Comparison of ENCODE assay signal across 33 cellular contexts in the genomic region with DNA sequence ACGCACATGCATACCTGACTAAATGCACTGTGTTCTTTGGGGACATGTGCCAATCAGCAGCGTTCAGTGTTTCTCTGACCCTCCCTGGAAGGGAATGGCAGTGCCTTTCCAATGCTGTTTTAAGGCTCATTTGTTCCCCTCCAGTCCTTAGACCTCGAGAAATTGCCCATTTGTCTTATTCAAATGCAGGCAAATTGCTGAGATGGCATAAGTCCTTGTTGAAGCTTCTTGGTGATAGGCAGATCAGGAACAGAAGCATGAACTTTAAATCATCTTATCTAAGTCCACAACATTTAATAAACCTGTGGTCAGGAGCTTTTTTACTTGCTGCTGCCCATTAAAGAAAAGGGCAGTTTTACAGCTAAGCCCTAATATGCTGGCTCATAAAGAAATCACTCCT.
"Had no signal": no experiment of that assay in that cellular context is flagged by ENCODE, and none has a peak within 500 bp of the region (broad histone marks: within the 10 kb centered on the region; RNA-seq: fewer than 3 reads in every experiment).

No MANE protein-coding gene starts in this region.

- H3K4me3 Mint-ChIP-seq: activated CD4-positive, alpha-beta memory T cell treated with anti-CD3 and anti-CD28 coated beads for 36 hours; activated CD4-positive, alpha-beta T cell treated with anti-CD3 and anti-CD28 coated beads for 36 hours; activated CD4-positive, alpha-beta T cell treated with anti-CD3 and anti-CD28 coated beads, Interleukin-2, amount 10 ng/mL, durations not matched to agents 24 days and 14 days; activated CD8-positive, alpha-beta memory T cell treated with anti-CD3 and anti-CD28 coated beads, Interleukin-2, amount 10 ng/mL, durations not matched to agents 7 days and 5 days; activated CD8-positive, alpha-beta T cell treated with anti-CD3 and anti-CD28 coated beads, Interleukin-2, amount 10 ng/mL, durations not matched to agents 7 days and 5 days; activated naive CD4-positive, alpha-beta T cell treated with anti-CD3 and anti-CD28 coated beads for 36 hours; activated naive CD4-positive, alpha-beta T cell treated with anti-CD3 and anti-CD28 coated beads, Interleukin-2, amount 50 U/mL, for 24 hours; activated naive CD8-positive, alpha-beta T cell treated with anti-CD3 and anti-CD28 coated beads for 36 hours; activated naive CD8-positive, alpha-beta T cell treated with anti-CD3 and anti-CD28 coated beads, Interleukin-2, amount 50 U/mL, for 24 hours; activated T-helper 1 cell treated with anti-CD3 and anti-CD28 coated beads, Interleukin-12 subunit alpha, Interleukin-12 subunit beta, Interleukin-2, Interleukin-4 antibody, amounts not matched to agents 30 ng/mL and 10 ng/mL and 1 ng/mL, durations not matched to agents 14 hours and 24 hours and 36 hours had no signal

- H3K27ac ChIP-seq: adrenal gland, body of pancreas, cardiac muscle cell, colonic mucosa, heart left ventricle had no signal

- H3K9me3 Mint-ChIP-seq: activated CD4-positive, alpha-beta memory T cell treated with anti-CD3 and anti-CD28 coated beads for 36 hours; activated CD4-positive, alpha-beta T cell treated with anti-CD3 and anti-CD28 coated beads, Interleukin-2, amount 10 ng/mL, durations not matched to agents 24 days and 14 days; activated naive CD4-positive, alpha-beta T cell treated with anti-CD3 and anti-CD28 coated beads for 36 hours; activated naive CD4-positive, alpha-beta T cell treated with anti-CD3 and anti-CD28 coated beads, Interleukin-2, amount 50 U/mL, for 24 hours; activated naive CD8-positive, alpha-beta T cell treated with anti-CD3 and anti-CD28 coated beads for 36 hours; activated naive CD8-positive, alpha-beta T cell treated with anti-CD3 and anti-CD28 coated beads, Interleukin-2, amount 50 U/mL, for 24 hours; activated T-helper 1 cell treated with anti-CD3 and anti-CD28 coated beads, Interleukin-12 subunit alpha, Interleukin-12 subunit beta, Interleukin-2, Interleukin-4 antibody, amounts not matched to agents 30 ng/mL and 10 ng/mL and 1 ng/mL, durations not matched to agents 14 hours and 24 hours and 36 hours; activated T-helper 2 cell treated with anti-CD3 and anti-CD28 coated beads, Interferon-gamma antibody, Interleukin-2, Interleukin-4, amounts not matched to agents 10 μg/mL and 5 μg/mL and 100 μg/mL, durations not matched to agents 14 hours and 24 hours and 36 hours had no signal

- H3K4me3 ChIP-seq: adrenal gland, body of pancreas, cardiac muscle cell, colonic mucosa, heart left ventricle had no signal

- FAIRE-seq: endometrium, frontal cortex had no signal

- H3K36me3 ChIP-seq: adrenal gland, cardiac muscle cell, colonic mucosa, heart left ventricle had no signal

- H3K27ac Mint-ChIP-seq: activated CD4-positive, alpha-beta memory T cell treated with anti-CD3 and anti-CD28 coated beads for 36 hours; activated CD4-positive, alpha-beta T cell treated with anti-CD3 and anti-CD28 coated beads for 36 hours; activated CD4-positive, alpha-beta T cell treated with anti-CD3 and anti-CD28 coated beads, Interleukin-2, amount 10 ng/mL, durations not matched to agents 24 days and 14 days; activated CD8-positive, alpha-beta memory T cell treated with anti-CD3 and anti-CD28 coated beads, Interleukin-2, amount 10 ng/mL, durations not matched to agents 7 days and 5 days; activated CD8-positive, alpha-beta T cell treated with anti-CD3 and anti-CD28 coated beads, Interleukin-2, amount 10 ng/mL, durations not matched to agents 7 days and 5 days; activated naive CD4-positive, alpha-beta T cell treated with anti-CD3 and anti-CD28 coated beads for 36 hours; activated naive CD4-positive, alpha-beta T cell treated with anti-CD3 and anti-CD28 coated beads, Interleukin-2, amount 50 U/mL, for 24 hours; activated naive CD8-positive, alpha-beta T cell treated with anti-CD3 and anti-CD28 coated beads for 36 hours; activated naive CD8-positive, alpha-beta T cell treated with anti-CD3 and anti-CD28 coated beads, Interleukin-2, amount 50 U/mL, for 24 hours; activated T-helper 1 cell treated with anti-CD3 and anti-CD28 coated beads, Interleukin-12 subunit alpha, Interleukin-12 subunit beta, Interleukin-2, Interleukin-4 antibody, amounts not matched to agents 30 ng/mL and 10 ng/mL and 1 ng/mL, durations not matched to agents 14 hours and 24 hours and 36 hours; activated T-helper 2 cell treated with anti-CD3 and anti-CD28 coated beads, Interferon-gamma antibody, Interleukin-2, Interleukin-4, amounts not matched to agents 10 μg/mL and 5 μg/mL and 100 μg/mL, durations not matched to agents 14 hours and 24 hours and 36 hours had no signal

- H3K4me1 ChIP-seq: adrenal gland, body of pancreas, colonic mucosa, heart left ventricle had no signal

- H3K36me3 Mint-ChIP-seq: activated CD4-positive, alpha-beta memory T cell treated with anti-CD3 and anti-CD28 coated beads for 36 hours; activated CD8-positive, alpha-beta memory T cell treated with anti-CD3 and anti-CD28 coated beads, Interleukin-2, amount 10 ng/mL, durations not matched to agents 7 days and 5 days; activated naive CD4-positive, alpha-beta T cell treated with anti-CD3 and anti-CD28 coated beads, Interleukin-2, amount 50 U/mL, for 24 hours; activated naive CD8-positive, alpha-beta T cell treated with anti-CD3 and anti-CD28 coated beads for 36 hours had no signal

- DNase-seq: activated CD4-positive, alpha-beta memory T cell treated with anti-CD3 and anti-CD28 coated beads for 36 hours; activated CD4-positive, alpha-beta T cell treated with anti-CD3 and anti-CD28 coated beads for 36 hours; activated CD4-positive, alpha-beta T cell treated with anti-CD3 and anti-CD28 coated beads, Interleukin-2, amount 10 ng/mL, durations not matched to agents 24 days and 14 days; activated CD4-positive, CD25-positive, alpha-beta regulatory T cell; activated CD4-positive, CD25-positive, alpha-beta regulatory T cell treated with anti-CD3 and anti-CD28 coated beads, Interleukin-2, amount 50 U/mL, for 72 hours; activated CD8-positive, alpha-beta memory T cell treated with anti-CD3 and anti-CD28 coated beads, Interleukin-2, amount 10 ng/mL, durations not matched to agents 7 days and 5 days; activated CD8-positive, alpha-beta memory T cell treated with anti-CD3 and anti-CD28 coated beads, Interleukin-2, amount 50 U/mL, for 4 hours; activated CD8-positive, alpha-beta T cell treated with anti-CD3 and anti-CD28 coated beads, Interleukin-2, amount 10 ng/mL, durations not matched to agents 7 days and 5 days; activated effector memory CD4-positive, alpha-beta T cell treated with anti-CD3 and anti-CD28 coated beads, Interleukin-2, amount 50 U/mL, for 16 hours; activated naive CD4-positive, alpha-beta T cell treated with anti-CD3 and anti-CD28 coated beads for 36 hours; activated naive CD8-positive, alpha-beta T cell treated with anti-CD3 and anti-CD28 coated beads for 36 hours; activated naive CD8-positive, alpha-beta T cell treated with anti-CD3 and anti-CD28 coated beads, Interleukin-2, amount 50 U/mL, for 24 hours; activated T-cell treated with anti-CD3 and anti-CD28 coated beads, Interleukin-2, amount 50 U/mL, for 1 hour; activated T-cell treated with anti-CD3 and anti-CD28 coated beads, Interleukin-2, amount 50 U/mL, for 48 hours; adrenal gland; amygdala; aorta; body of pancreas; central memory CD4-positive, alpha-beta T cell; cerebellar nuclear complex; colonic mucosa; effector CD8-positive, alpha-beta T cell; foreskin fibroblast; glutamatergic neuron; heart left ventricle; hypothalamus had no signal

- H3K9me3 ChIP-seq: adrenal gland, body of pancreas, colonic mucosa, heart left ventricle had no signal

- H3K27me3 Mint-ChIP-seq: activated naive CD8-positive, alpha-beta T cell treated with anti-CD3 and anti-CD28 coated beads, Interleukin-2, amount 50 U/mL, for 24 hours had no signal

- ATAC-seq: activated CD4-positive, alpha-beta T cell treated with anti-CD3 and anti-CD28 coated beads for 36 hours; activated CD8-positive, alpha-beta memory T cell treated with anti-CD3 and anti-CD28 coated beads, Interleukin-2, amount 10 ng/mL, durations not matched to agents 7 days and 5 days; activated CD8-positive, alpha-beta T cell treated with anti-CD3 and anti-CD28 coated beads, Interleukin-2, amount 10 ng/mL, durations not matched to agents 7 days and 5 days; activated naive CD8-positive, alpha-beta T cell treated with anti-CD3 and anti-CD28 coated beads, Interleukin-2, amount 50 U/mL, for 24 hours; body of pancreas; esophagus mucosa; heart left ventricle had no signal

- H3K4me1 Mint-ChIP-seq: activated CD4-positive, alpha-beta T cell treated with anti-CD3 and anti-CD28 coated beads for 36 hours; activated CD4-positive, alpha-beta T cell treated with anti-CD3 and anti-CD28 coated beads, Interleukin-2, amount 10 ng/mL, durations not matched to agents 24 days and 14 days; activated CD8-positive, alpha-beta memory T cell treated with anti-CD3 and anti-CD28 coated beads, Interleukin-2, amount 10 ng/mL, durations not matched to agents 7 days and 5 days; activated naive CD4-positive, alpha-beta T cell treated with anti-CD3 and anti-CD28 coated beads, Interleukin-2, amount 50 U/mL, for 24 hours; activated naive CD8-positive, alpha-beta T cell treated with anti-CD3 and anti-CD28 coated beads for 36 hours; activated naive CD8-positive, alpha-beta T cell treated with anti-CD3 and anti-CD28 coated beads, Interleukin-2, amount 50 U/mL, for 24 hours had no signal

- H3K27me3 ChIP-seq: adrenal gland, body of pancreas, cardiac muscle cell, colonic mucosa had no signal
